ENCODE assay signal across 1 cellular context in genomic region chr3:43690400-43691119, GRCh38.
TF ChIP-seq lines count a peak whose summit lies in the region.

ABHD5 (plus strand) TSS chr3:43690938; CDS start chr3:43690993, 55 bp downstream.

TF ChIP-seq in HepG2, 621 proteins besides CTCF, POLR2A, EP300 and RAD21 (continued from another document and continues in another):
- TF ChIP-seq PATZ1 (CRISPR knock-in tag; IDR thresholded peaks at IDR 0.05) (no peak; the same call in 1 of the 2 replicates), ZNF841 (CRISPR knock-in tag; IDR thresholded peaks at IDR 0.05; ENCODE audit: borderline replicate concordance) (peak; percentile 81; the same call in 1 of the 2 replicates), MBNL3 (CRISPR knock-in tag; conservative IDR thresholded peaks at IDR 0.05) (no peak), ZNF83 (CRISPR knock-in tag; IDR thresholded peaks at IDR 0.05; ENCODE audit: borderline replicate concordance) (no peak), ARID5B (CRISPR knock-in tag; IDR thresholded peaks at IDR 0.05) (peak; percentile 53), GPBP1L1 (CRISPR knock-in tag; IDR thresholded peaks at IDR 0.05) (no peak), TP53 (CRISPR knock-in tag; conservative IDR thresholded peaks at IDR 0.05) (0 out of 2 replicates have a peak, but pooled peaks have one; percentile 31), U2AF2 (IDR thresholded peaks at IDR 0.05; ENCODE audit: low read depth, low read length) (no peak), PITX1 (CRISPR knock-in tag; IDR thresholded peaks at IDR 0.05) (peak; percentile 35; the same call in 1 of the 2 replicates), RELA (CRISPR knock-in tag; IDR thresholded peaks at IDR 0.05) (no peak; the same call in 1 of the 2 replicates), ZNF224 (CRISPR knock-in tag; IDR thresholded peaks at IDR 0.05) (peak; percentile 89; the same call in 1 of the 2 replicates), HOXD1 (CRISPR knock-in tag; IDR thresholded peaks at IDR 0.05) (peak; percentile 80), REST (IDR thresholded peaks at IDR 0.05; ENCODE audit: borderline replicate concordance in 1 of 2, low read depth in 1 of 2, low read length in 2 of 2) (no peak), RFX1 (IDR thresholded peaks at IDR 0.05) (no peak), ISL2 (CRISPR knock-in tag; IDR thresholded peaks at IDR 0.05) (no peak), ZNF770 (CRISPR knock-in tag; IDR thresholded peaks at IDR 0.05) (no peak), SYNCRIP (IDR thresholded peaks at IDR 0.05; ENCODE audit: insufficient read depth, low read depth, low read length) (no peak), XRCC5 (optimal IDR thresholded peaks at IDR 0.05; ENCODE audit: low read length) (peak; percentile 44), ZNF414 (CRISPR knock-in tag; IDR thresholded peaks at IDR 0.05) (no peak), ZNF580 (CRISPR knock-in tag; IDR thresholded peaks at IDR 0.05; ENCODE audit: borderline replicate concordance, low read depth) (peak; percentile 83), CENPBD1 (CRISPR knock-in tag; IDR thresholded peaks at IDR 0.05; ENCODE audit: borderline replicate concordance, low read depth) (no peak; the same call in 1 of the 2 replicates), TBX3 (IDR thresholded peaks at IDR 0.05; ENCODE audit: borderline replicate concordance) (no peak), ZNF879 (CRISPR knock-in tag; IDR thresholded peaks at IDR 0.05) (no peak), POGZ (CRISPR knock-in tag; IDR thresholded peaks at IDR 0.05) (peak; percentile 54), ASH2L (IDR thresholded peaks at IDR 0.05; ENCODE audit: insufficient read length, low read depth, low read length) (peak; percentile 79), SALL1 (CRISPR knock-in tag; IDR thresholded peaks at IDR 0.05) (peak; percentile 92), ZBTB44 (CRISPR knock-in tag; IDR thresholded peaks at IDR 0.05) (0 out of 2 replicates have a peak, but pooled peaks have one; percentile 39), PRMT3 (CRISPR knock-in tag; IDR thresholded peaks at IDR 0.05; ENCODE audit: borderline replicate concordance, low read depth) (peak; percentile 94), SRSF9 (IDR thresholded peaks at IDR 0.05; ENCODE audit: borderline replicate concordance, insufficient read depth, low read depth, low read length, poor library complexity, severe bottlenecking) (no peak), SKIL (CRISPR knock-in tag; IDR thresholded peaks at IDR 0.05; ENCODE audit: borderline replicate concordance) (no peak), LRRFIP1 (CRISPR knock-in tag; conservative IDR thresholded peaks at IDR 0.05) (no peak), SUZ12 (IDR thresholded peaks at IDR 0.05; ENCODE audit: low read depth, low read length) (no peak), ZNF431 (CRISPR knock-in tag; IDR thresholded peaks at IDR 0.05; ENCODE audit: borderline replicate concordance, low read depth) (peak; percentile 41; the same call in 1 of the 2 replicates)
